16 cellular contexts compared by ENCODE assay signal in the genomic region with DNA sequence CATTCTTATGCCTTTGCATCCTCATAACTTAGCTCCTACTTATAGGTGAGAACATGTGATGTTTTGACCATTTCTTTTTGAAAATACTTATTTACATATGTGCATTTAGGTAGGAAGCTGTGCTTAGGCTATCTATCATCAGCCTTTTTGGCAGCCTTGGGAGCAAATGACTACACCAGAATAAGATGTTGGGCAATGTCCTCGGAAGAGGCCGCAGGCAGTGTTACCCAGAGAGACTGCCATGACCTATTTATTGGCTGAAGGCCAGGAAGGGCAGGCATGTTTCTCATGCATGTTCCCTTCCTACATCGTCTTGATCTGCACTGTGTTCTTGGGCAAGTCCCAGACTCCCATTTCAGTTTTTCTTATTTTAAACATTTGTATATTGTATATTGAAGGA.
A peak's percentile ranks its signal among the peaks of the same experiment; 100 is the strongest.
DNase-seq lines count a peak whose midpoint lies in the region; ATAC-seq and TF ChIP-seq lines count a peak whose summit lies in the region.
"Had no signal": no experiment of that assay in that cellular context is flagged by ENCODE, and none has a peak within 500 bp of the region (broad histone marks: within the 10 kb centered on the region; RNA-seq: fewer than 3 reads in every experiment).

No MANE protein-coding gene starts in this region.

- DNase-seq in fibroblast of peridontal ligament (ENCODE audit: extremely low read depth), result peak; percentile 17
- peak; percentile 3 for DNase-seq in renal cortical epithelial cell (ENCODE audit: low read depth)
- DNase-seq in vagina (ENCODE audit: extremely low spot score in 2 of 2), result no peak
- no peak for DNase-seq in GM03348 (ENCODE audit: low spot score)
- DNase-seq in cerebellar nuclear complex (lab: John Stamatoyannopoulos, UW), result no peak
- no peak for DNase-seq in GM10266 (ENCODE audit: extremely low spot score)
- DNase-seq: activated CD4-positive, alpha-beta memory T cell treated with anti-CD3 and anti-CD28 coated beads for 36 hours; DND-41; mesendoderm; NK-92 treated with Interleukin-12 subunit alpha and Interleukin-12 subunit beta, amount 100 ng/mL, for 24 hours; small intestine; stimulated activated naive CD8-positive, alpha-beta T cell treated with anti-CD3 and anti-CD28 coated beads, Interleukin-15, amount 100 ng/mL, for 72 hours had no signal

- no peak overlapping the region for H3K27ac ChIP-seq in vagina
- H3K27ac ChIP-seq: BLaER1, SJSA1 had no signal

- H3K4me1 ChIP-seq in vagina, result no peaks in the 10 kb centered on the region
- H3K4me1 ChIP-seq: BLaER1, SJSA1 had no signal

- peak; percentile 25; the same call in 1 of the 2 replicates for TF ChIP-seq POLR2A in Raji (IDR thresholded peaks at IDR 0.05; ENCODE audit: insufficient read depth, low read depth, low read length)
- TF ChIP-seq POLR2A in vagina (IDR thresholded peaks at IDR 0.05), result no peak

- peaks cover 0 to 6% of the 10 kb centered on the region in 2 donors for H3K36me3 ChIP-seq in vagina
- H3K36me3 ChIP-seq: BLaER1, SJSA1 had no signal

- H3K27me3 ChIP-seq in vagina, result no peaks in the 10 kb centered on the region
- H3K27me3 ChIP-seq: BLaER1, SJSA1 had no signal

- no peaks in the 10 kb centered on the region for H3K9me3 ChIP-seq in vagina
- H3K9me3 ChIP-seq: SJSA1 had no signal

- peak; percentile 16 for ATAC-seq in HG03354 (IDR thresholded peaks at IDR 0.05; ENCODE audit: poor library complexity, severe bottlenecking, unreplicated experiment)
- ATAC-seq: stimulated activated naive CD8-positive, alpha-beta T cell treated with anti-CD3 and anti-CD28 coated beads, Interleukin-15, amount 100 ng/mL, for 72 hours had no signal

- H3K4me3 ChIP-seq in vagina, result no peak overlapping the region
- H3K4me3 ChIP-seq: BLaER1, SJSA1 had no signal

- intact Hi-C loops in vagina (cut with DNase I), result no loop called here

- TF ChIP-seq CTCF in vagina (IDR thresholded peaks at IDR 0.05) (no peak), GM10266 (IDR thresholded peaks at IDR 0.05; ENCODE audit: control insufficient read depth, insufficient read depth, low read depth, missing control alignments) (no peak)

Comparison
In these comparisons a context has a peak if more than half of its experiments do, and no peak if none do; other contexts are left out.
1. DNase-seq: peak in fibroblast of peridontal ligament (single experiment) and renal cortical epithelial cell (single experiment); none in vagina (0 of 2), GM03348 (single experiment), cerebellar nuclear complex (0 of 2) and GM10266 (single experiment).